Comparison of ENCODE assay signal across 30 cellular contexts in the genomic region with DNA sequence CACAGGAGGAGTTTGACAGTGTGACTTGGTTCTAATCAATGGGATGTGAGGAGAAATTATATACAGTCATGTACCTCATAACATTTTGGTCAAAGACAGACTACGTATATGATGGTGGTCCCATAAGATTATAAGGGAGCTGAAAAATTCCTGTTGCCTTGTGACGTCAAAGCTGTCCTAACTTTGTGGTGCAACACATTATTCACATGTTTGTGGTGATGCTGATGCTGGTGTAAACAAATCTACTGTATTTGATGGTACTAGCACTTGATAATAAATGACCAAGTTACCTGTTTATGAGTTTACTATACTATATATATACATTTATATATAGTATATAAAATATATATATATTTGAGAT.
"Had no signal": no experiment of that assay in that cellular context is flagged by ENCODE, and none has a peak within 500 bp of the region (broad histone marks: within the 10 kb centered on the region; RNA-seq: fewer than 3 reads in every experiment).

No MANE protein-coding gene starts in this region.

- H3K36me3 ChIP-seq: adrenal gland, esophagus muscularis mucosa, gastrocnemius medialis, WERI-Rb-1 had no signal

- H3K9me3 ChIP-seq: adrenal gland, body of pancreas, gastrocnemius medialis had no signal

- H3K27ac ChIP-seq: adrenal gland, body of pancreas, esophagus muscularis mucosa, foreskin keratinocyte, gastrocnemius medialis, WERI-Rb-1 had no signal

- DNase-seq: activated B cell treated with CpG ODN at 0.5 μM for 24 hours; activated CD4-positive, alpha-beta T cell treated with anti-CD3 and anti-CD28 coated beads for 48 hours; activated CD4-positive, alpha-beta T cell treated with anti-CD3 and anti-CD28 coated beads, Interleukin-2, amount 50 U/mL, for 1 hour; activated CD4-positive, alpha-beta T cell treated with anti-CD3 and anti-CD28 coated beads, Interleukin-2, amount 50 U/mL, for 48 hours; activated CD8-positive, alpha-beta memory T cell treated with anti-CD3 and anti-CD28 coated beads for 24 hours; activated CD8-positive, alpha-beta T cell treated with anti-CD3 and anti-CD28 coated beads for 36 hours; activated effector memory CD4-positive, alpha-beta T cell treated with anti-CD3 and anti-CD28 coated beads, Interleukin-2, amount 50 U/mL, for 16 hours; activated naive CD4-positive, alpha-beta T cell treated with anti-CD3 and anti-CD28 coated beads for 36 hours; activated naive CD8-positive, alpha-beta T cell treated with anti-CD3 and anti-CD28 coated beads for 36 hours; activated naive CD8-positive, alpha-beta T cell treated with anti-CD3 and anti-CD28 coated beads, Interleukin-2, amount 50 U/mL, for 24 hours; activated T-cell treated with anti-CD3 and anti-CD28 coated beads, Interleukin-2, amount 50 U/mL, for 4 hours; adrenal gland; amygdala; aorta; body of pancreas; caudate nucleus; cortex of kidney; dermis blood vessel endothelial cell; effector CD4-positive, alpha-beta T cell; effector memory CD8-positive, alpha-beta T cell; erythroblast; foreskin keratinocyte; gastrocnemius medialis; glutamatergic neuron; T-cell; T-helper 17 cell; T1000; WERI-Rb-1 had no signal

- H3K4me1 ChIP-seq: adrenal gland, body of pancreas, esophagus muscularis mucosa, foreskin keratinocyte, gastrocnemius medialis had no signal

- H3K4me3 ChIP-seq: adrenal gland, body of pancreas, esophagus muscularis mucosa, gastrocnemius medialis had no signal

- ATAC-seq: activated CD4-positive, CD25-positive, alpha-beta regulatory T cell treated with anti-CD3 and anti-CD28 coated beads, Interleukin-2, amount 50 U/mL, for 24 hours; activated CD8-positive, alpha-beta T cell treated with anti-CD3 and anti-CD28 coated beads for 36 hours; activated naive CD8-positive, alpha-beta T cell treated with anti-CD3 and anti-CD28 coated beads, Interleukin-2, amount 50 U/mL, for 24 hours; activated T-cell treated with anti-CD3 and anti-CD28 coated beads, Interleukin-2, amount 50 U/mL, for 4 hours; body of pancreas; effector memory CD8-positive, alpha-beta T cell; foreskin keratinocyte; gastrocnemius medialis; T-cell; T-helper 17 cell had no signal

- H3K27me3 ChIP-seq: adrenal gland, body of pancreas, esophagus muscularis mucosa, foreskin keratinocyte, gastrocnemius medialis had no signal
